17 cellular contexts compared by ENCODE assay signal in genomic region chr20:36368869-36369268, GRCh38.
A peak's percentile ranks its signal among the peaks of the same experiment; 100 is the strongest.
DNase-seq lines count a peak whose midpoint lies in the region; TF ChIP-seq lines count a peak whose summit lies in the region.
"Had no signal": no experiment of that assay in that cellular context is flagged by ENCODE, and none has a peak within 500 bp of the region (broad histone marks: within the 10 kb centered on the region; RNA-seq: fewer than 3 reads in every experiment).

No MANE protein-coding gene starts in this region.

- no peak overlapping the region for H2BK20ac ChIP-seq in H9 (ENCODE audit: low read depth, low read length, poor library complexity, severe bottlenecking)

- peaks cover 1% of the 10 kb centered on the region for H3K27me3 Mint-ChIP-seq in H9 (ENCODE audit: low read depth)
- H3K27me3 Mint-ChIP-seq in endothelial cell (ENCODE audit: unreplicated experiment) = peaks cover 7% of the 10 kb centered on the region

- H3K14ac ChIP-seq in H9 (ENCODE audit: insufficient read depth, low read length) (no peak overlapping the region; the same call in 1 of the 2 replicates), neuronal stem cell (ENCODE audit: low read length) (no peak overlapping the region)

- H3K4me3 ChIP-seq in dorsolateral prefrontal cortex (no peak overlapping the region), neuronal stem cell (ENCODE audit: low read length in 2 of 2) (no peak overlapping the region)
- H3K4me3 ChIP-seq: HAP-1 had no signal

- no peak overlapping the region for H4K5ac ChIP-seq in H9 (ENCODE audit: insufficient read length, low read depth, low read length)

- H3K4me1 Mint-ChIP-seq in H9 = peaks cover 14 to 16% of the 10 kb centered on the region in 2 experiments
- peaks cover 5% of the 10 kb centered on the region for H3K4me1 Mint-ChIP-seq in endothelial cell (ENCODE audit: unreplicated experiment)

- no peaks in the 10 kb centered on the region for H3K36me3 Mint-ChIP-seq in H9 (ENCODE audit: insufficient read depth in 1 of 3, low read depth in 3 of 3)
- H3K36me3 Mint-ChIP-seq in endothelial cell (ENCODE audit: low read depth, unreplicated experiment) = no peaks in the 10 kb centered on the region
- H3K36me3 Mint-ChIP-seq: IgD-negative memory B cell had no signal

- no peak for TF ChIP-seq CTCF in H9 (conservative IDR thresholded peaks at IDR 0.05)
- TF ChIP-seq CTCF in dorsolateral prefrontal cortex (IDR thresholded peaks at IDR 0.05 in 54 of 56, conservative IDR thresholded peaks at IDR 0.05 in 2 of 56; ENCODE audit: low read depth in 1 of 56, partially characterized antibody in 56 of 56) = no peak
- TF ChIP-seq CTCF in endothelial cell (IDR thresholded peaks at IDR 0.05; ENCODE audit: unreplicated experiment) = no peak

- H3K4me3 Mint-ChIP-seq in H9 (no peak overlapping the region), endothelial cell (ENCODE audit: unreplicated experiment) (no peak overlapping the region)
- H3K4me3 Mint-ChIP-seq: CD4-positive, alpha-beta T cell; IgD-negative memory B cell had no signal

- no peaks in the 10 kb centered on the region for H3K36me3 ChIP-seq in neuronal stem cell (replicated peaks in 1 of 2; ENCODE audit: control insufficient read depth in 2 of 2, insufficient read depth in 2 of 2, low read length in 2 of 2)
- H3K36me3 ChIP-seq: HAP-1 had no signal

- H3K27ac Mint-ChIP-seq in H9 = peak overlapping the region; percentile 37 to 92 (median 85); a peak in 3 of 7 replicates
- no peak overlapping the region for H3K27ac Mint-ChIP-seq in endothelial cell (ENCODE audit: unreplicated experiment)
- H3K27ac Mint-ChIP-seq: CD4-positive, alpha-beta T cell; IgD-negative memory B cell had no signal

- no peak overlapping the region for H3K23ac ChIP-seq in H9 (ENCODE audit: insufficient read length, low read depth, low read length)
- H3K23ac ChIP-seq in neuronal stem cell (ENCODE audit: low read depth, low read length, poor library complexity) = peak overlapping the region; percentile 60

- H2BK5ac ChIP-seq in H9 (ENCODE audit: insufficient read length, low read length) = no peak overlapping the region
- no peak overlapping the region for H2BK5ac ChIP-seq in neuronal stem cell (ENCODE audit: low read length)

- no peaks in the 10 kb centered on the region for H3K9me3 ChIP-seq in H9 (ENCODE audit: control insufficient read depth, low read depth, low read length)
- H3K9me3 ChIP-seq in neuronal stem cell (replicated peaks in 1 of 2; ENCODE audit: control insufficient read depth in 2 of 2, insufficient read depth in 1 of 2, low read depth in 1 of 2, low read length in 2 of 2) = no peaks in the 10 kb centered on the region
- H3K9me3 ChIP-seq: HAP-1 had no signal

- intact Hi-C loops in dorsolateral prefrontal cortex (cut with DNase I) = no loop called here

- no peak overlapping the region for H3K4ac ChIP-seq in H9 (ENCODE audit: low read depth, low read length)
- no peak overlapping the region for H3K4ac ChIP-seq in neuronal stem cell (ENCODE audit: low read length)

- H4K91ac ChIP-seq in H9 (ENCODE audit: insufficient read length, low read depth, low read length) (no peak overlapping the region), neuronal stem cell (ENCODE audit: low read depth, low read length, poor library complexity) (no peak overlapping the region)

- no peaks in the 10 kb centered on the region for H3K27me3 ChIP-seq in H9 (ENCODE audit: insufficient read depth, low read length)
- H3K27me3 ChIP-seq in dorsolateral prefrontal cortex = peaks cover 0 to 5% (median 0%) of the 10 kb centered on the region in 45 donors
- peaks cover 0 to 31% (median 0%) of the 10 kb centered on the region in 3 experiments for H3K27me3 ChIP-seq in neuronal stem cell (ENCODE audit: control insufficient read depth in 3 of 3, insufficient read depth in 3 of 3, low read depth in 1 of 3, low read length in 3 of 3)

- H3K56ac ChIP-seq in H9 (ENCODE audit: insufficient read length, low read depth, low read length) = no peak overlapping the region

- H3K9ac ChIP-seq in H9 (ENCODE audit: extremely low read depth, insufficient read length, low read length) (no peak overlapping the region), neuronal stem cell (ENCODE audit: low read depth, low read length, poor library complexity) (peak overlapping the region; percentile 68)

- H4K20me1 ChIP-seq in H9 (ENCODE audit: control insufficient read depth, insufficient read depth, insufficient read length) = no peaks in the 10 kb centered on the region

- H3K4me2 ChIP-seq in H9 (ENCODE audit: insufficient read depth, insufficient read length, low read length) (no peak overlapping the region), neuronal stem cell (ENCODE audit: insufficient read depth, low read length, poor library complexity, severe bottlenecking) (no peak overlapping the region)

- DNase-seq in H9 = no peak
- peak in 8 of 10 donors; percentile 28 to 82 (median 67) for DNase-seq in dorsolateral prefrontal cortex
- DNase-seq in neuronal stem cell (ENCODE audit: low spot score) = no peak
- no peak for DNase-seq in endothelial cell (ENCODE audit: low spot score)
- no peak for DNase-seq in DMS79 (lab: John Stamatoyannopoulos, UW)
- no peak for DNase-seq in SKM-1 (lab: John Stamatoyannopoulos, UW; ENCODE audit: unreplicated experiment)
- DNase-seq in midbrain (lab: John Stamatoyannopoulos, UW) = no peak
- DNase-seq: ACHN; CD4-positive, alpha-beta T cell; DMS79 treated with DMSO at 0.1 percent for 48 hours; GF-D8; GOT3; KBM-7 had no signal

- no peak overlapping the region for H3K27ac ChIP-seq in H9 (ENCODE audit: insufficient read length, low read depth, low read length)
- H3K27ac ChIP-seq in dorsolateral prefrontal cortex = peak overlapping the region in 2 of 59 donors; percentile 1 to 10
- no peak overlapping the region for H3K27ac ChIP-seq in neuronal stem cell (replicated peaks; ENCODE audit: low read length)
- H3K27ac ChIP-seq: C4-2B, HL-60 had no signal

- H3K18ac ChIP-seq in H9 (ENCODE audit: insufficient read length, low read depth, low read length) = no peak overlapping the region
- peak overlapping the region; percentile 69 for H3K18ac ChIP-seq in neuronal stem cell (ENCODE audit: low read length)

- no peak overlapping the region for H2AFZ ChIP-seq in H9 (ENCODE audit: low read length)
- H2AFZ ChIP-seq in neuronal stem cell (ENCODE audit: low read length) = no peak overlapping the region

- no peaks in the 10 kb centered on the region for H3K23me2 ChIP-seq in H9 (ENCODE audit: insufficient read length, low read depth, low read length, poor library complexity, severe bottlenecking)

- no CpG with 5 or more reads among the region's 14 CpGs for WGBS in H9 (ENCODE audit: extremely low coverage, insufficient read length, low lambda C conversion rate)
- WGBS in neuronal stem cell (ENCODE audit: extremely low coverage in 2 of 2, insufficient read length in 2 of 2, insufficient replicate concordance in 1 of 2), 2 donors = no CpG with 5 or more reads among the region's 14 CpGs

- H3K4me1 ChIP-seq in H9 (ENCODE audit: insufficient read depth, low read length) (0 out of 2 replicates have a peak, but pooled peaks cover 4% of the 10 kb centered on the region), neuronal stem cell (ENCODE audit: control insufficient read depth in 2 of 2, insufficient read depth in 1 of 2, low read depth in 1 of 2, low read length in 2 of 2) (peaks cover 0 to 2% of the 10 kb centered on the region in 2 donors)
- H3K4me1 ChIP-seq: HAP-1 had no signal

- H2BK15ac ChIP-seq in H9 (ENCODE audit: low read depth, low read length) (no peak overlapping the region), neuronal stem cell (ENCODE audit: low read length) (no peak overlapping the region)

- H3K79me2 ChIP-seq in H9 (ENCODE audit: insufficient read depth, low read length) = no peaks in the 10 kb centered on the region

- no peak overlapping the region for H3T11ph ChIP-seq in H9 (ENCODE audit: low read length)

- H4K8ac ChIP-seq in H9 (replicated peaks; ENCODE audit: insufficient read length, low read depth, low read length) (no peak overlapping the region), neuronal stem cell (ENCODE audit: low read depth, low read length) (no peak overlapping the region)

- no peak overlapping the region for H2BK120ac ChIP-seq in H9 (ENCODE audit: low read depth, low read length, poor library complexity, severe bottlenecking)
- H2BK120ac ChIP-seq in neuronal stem cell (ENCODE audit: low read depth, low read length) = no peak overlapping the region

- H3K79me1 ChIP-seq in H9 (ENCODE audit: insufficient read depth, low read depth, low read length, poor library complexity, severe bottlenecking) (no peaks in the 10 kb centered on the region), neuronal stem cell (ENCODE audit: low read depth, low read length) (no peaks in the 10 kb centered on the region)

- H2BK12ac ChIP-seq in H9 (ENCODE audit: insufficient read length, low read depth, low read length) (no peak overlapping the region), neuronal stem cell (ENCODE audit: low read length) (no peak overlapping the region)

- H2AK5ac ChIP-seq in H9 (ENCODE audit: insufficient read length, low read length) = no peak overlapping the region
- no peak overlapping the region for H2AK5ac ChIP-seq in neuronal stem cell (ENCODE audit: low read depth, low read length)

- no peaks in the 10 kb centered on the region for H3K9me3 Mint-ChIP-seq in H9
- H3K9me3 Mint-ChIP-seq in endothelial cell (ENCODE audit: unreplicated experiment) = no peaks in the 10 kb centered on the region
- H3K9me3 Mint-ChIP-seq: CD4-positive, alpha-beta T cell; IgD-negative memory B cell had no signal

Comparison
In these comparisons a context has a peak if more than half of its experiments do, and no peak if none do; other contexts are left out.
1. DNase-seq: peak in dorsolateral prefrontal cortex (8 of 10); none in H9 (single experiment), neuronal stem cell (single experiment), endothelial cell (single experiment), DMS79 (single experiment), SKM-1 (single experiment) and midbrain (single experiment).